Comparison of ENCODE assay signal across 18 cellular contexts in genomic region chr11:3669742-3670183, GRCh38. TPM values are rescaled to one million over a fixed set of nuclear protein-coding genes. Genes with fewer than 3 reads are reported as not detected.
"Had no signal": no experiment of that assay in that cellular context is flagged by ENCODE, and none has a peak within 500 bp of the region (broad histone marks: within the 10 kb centered on the region; RNA-seq: fewer than 3 reads in every experiment).

No MANE protein-coding gene starts in this region.

- H3K4me3 Mint-ChIP-seq: activated CD4-positive, alpha-beta T cell treated with anti-CD3 and anti-CD28 coated beads, Interleukin-2, amount 10 ng/mL, durations not matched to agents 7 days and 5 days; activated T-helper 1 cell treated with anti-CD3 and anti-CD28 coated beads, Interleukin-12 subunit alpha, Interleukin-12 subunit beta, Interleukin-2, Interleukin-4 antibody, amounts not matched to agents 30 ng/mL and 10 ng/mL and 1 ng/mL, durations not matched to agents 14 hours and 24 hours and 36 hours; naive thymus-derived CD4-positive, alpha-beta T cell; stimulated activated memory B cell treated with anti-CD40 and anti-IgM and Interleukin-4, amounts not matched to agents 10 μg/mL and 1 μg/mL and 100 μg/mL, for 72 hours had no signal

- H3K4me1 ChIP-seq: esophagus muscularis mucosa, parathyroid adenoma, vagina had no signal

- H3K9me3 ChIP-seq: esophagus muscularis mucosa, tibial nerve, vagina had no signal

- ATAC-seq: left colon; naive thymus-derived CD4-positive, alpha-beta T cell had no signal

- H3K27ac ChIP-seq: esophagus muscularis mucosa, parathyroid adenoma, tibial nerve, vagina had no signal

- H3K4me3 ChIP-seq: esophagus muscularis mucosa, tibial nerve, vagina had no signal

- H3K27ac Mint-ChIP-seq: activated CD4-positive, alpha-beta T cell treated with anti-CD3 and anti-CD28 coated beads, Interleukin-2, amount 10 ng/mL, durations not matched to agents 7 days and 5 days; activated T-helper 1 cell treated with anti-CD3 and anti-CD28 coated beads, Interleukin-12 subunit alpha, Interleukin-12 subunit beta, Interleukin-2, Interleukin-4 antibody, amounts not matched to agents 30 ng/mL and 10 ng/mL and 1 ng/mL, durations not matched to agents 14 hours and 24 hours and 36 hours; stimulated activated memory B cell treated with anti-CD40 and anti-IgM and Interleukin-4, amounts not matched to agents 10 μg/mL and 1 μg/mL and 100 μg/mL, for 72 hours had no signal

- H3K4me1 Mint-ChIP-seq: activated CD4-positive, alpha-beta T cell treated with anti-CD3 and anti-CD28 coated beads, Interleukin-2, amount 10 ng/mL, durations not matched to agents 7 days and 5 days; stimulated activated memory B cell treated with anti-CD40 and anti-IgM and Interleukin-4, amounts not matched to agents 10 μg/mL and 1 μg/mL and 100 μg/mL, for 72 hours had no signal

- H3K27me3 Mint-ChIP-seq: activated CD4-positive, alpha-beta T cell treated with anti-CD3 and anti-CD28 coated beads, Interleukin-2, amount 10 ng/mL, durations not matched to agents 7 days and 5 days; naive thymus-derived CD4-positive, alpha-beta T cell; stimulated activated memory B cell treated with anti-CD40 and anti-IgM and Interleukin-4, amounts not matched to agents 10 μg/mL and 1 μg/mL and 100 μg/mL, for 72 hours had no signal

- H3K27me3 ChIP-seq: esophagus muscularis mucosa, tibial nerve, vagina had no signal

- H3K9me3 Mint-ChIP-seq: activated CD4-positive, alpha-beta T cell treated with anti-CD3 and anti-CD28 coated beads, Interleukin-2, amount 10 ng/mL, durations not matched to agents 7 days and 5 days; activated T-helper 1 cell treated with anti-CD3 and anti-CD28 coated beads, Interleukin-12 subunit alpha, Interleukin-12 subunit beta, Interleukin-2, Interleukin-4 antibody, amounts not matched to agents 30 ng/mL and 10 ng/mL and 1 ng/mL, durations not matched to agents 14 hours and 24 hours and 36 hours; naive thymus-derived CD4-positive, alpha-beta T cell; stimulated activated memory B cell treated with anti-CD40 and anti-IgM and Interleukin-4, amounts not matched to agents 10 μg/mL and 1 μg/mL and 100 μg/mL, for 72 hours had no signal

- DNase-seq: activated CD4-positive, alpha-beta T cell treated with anti-CD3 and anti-CD28 coated beads, Interleukin-2, amount 10 ng/mL, durations not matched to agents 7 days and 5 days; activated CD8-positive, alpha-beta memory T cell treated with anti-CD3 and anti-CD28 coated beads, Interleukin-2, amount 50 U/mL, for 48 hours; activated naive CD4-positive, alpha-beta T cell; left colon; naive thymus-derived CD4-positive, alpha-beta T cell; T-helper 9 cell had no signal

RNA-seq across cellular contexts. Expression of gene CHRNA10, which starts 1.4 kb away (rescaled TPM):
- total RNA-seq: vagina had no signal

RNA-seq across cellular contexts. Expression of gene ART1, which starts 24.8 kb away (rescaled TPM):
- total RNA-seq: activated CD4-positive, alpha-beta T cell treated with anti-CD3 and anti-CD28 coated beads, Interleukin-2, amount 10 ng/mL, durations not matched to agents 7 days and 5 days; activated T-helper 1 cell treated with anti-CD3 and anti-CD28 coated beads, Interleukin-12 subunit alpha, Interleukin-12 subunit beta, Interleukin-2, Interleukin-4 antibody, amounts not matched to agents 30 ng/mL and 10 ng/mL and 1 ng/mL, durations not matched to agents 14 hours and 24 hours and 36 hours; astrocyte; bronchial epithelial cell; esophagus muscularis mucosa; glomerular endothelial cell; left colon; lung microvascular endothelial cell; mononuclear cell; naive thymus-derived CD4-positive, alpha-beta T cell; subcutaneous adipose tissue; vagina had no signal

RNA-seq across cellular contexts. Expression of gene ART5, which starts 28.0 kb away (rescaled TPM):
- total RNA-seq: activated CD4-positive, alpha-beta T cell treated with anti-CD3 and anti-CD28 coated beads, Interleukin-2, amount 10 ng/mL, durations not matched to agents 7 days and 5 days; activated T-helper 1 cell treated with anti-CD3 and anti-CD28 coated beads, Interleukin-12 subunit alpha, Interleukin-12 subunit beta, Interleukin-2, Interleukin-4 antibody, amounts not matched to agents 30 ng/mL and 10 ng/mL and 1 ng/mL, durations not matched to agents 14 hours and 24 hours and 36 hours; bronchial epithelial cell; left colon; lung microvascular endothelial cell; mononuclear cell; naive thymus-derived CD4-positive, alpha-beta T cell; subcutaneous adipose tissue; tibial nerve had no signal
